Comparison of ENCODE assay signal across 9 cellular contexts in the genomic region with DNA sequence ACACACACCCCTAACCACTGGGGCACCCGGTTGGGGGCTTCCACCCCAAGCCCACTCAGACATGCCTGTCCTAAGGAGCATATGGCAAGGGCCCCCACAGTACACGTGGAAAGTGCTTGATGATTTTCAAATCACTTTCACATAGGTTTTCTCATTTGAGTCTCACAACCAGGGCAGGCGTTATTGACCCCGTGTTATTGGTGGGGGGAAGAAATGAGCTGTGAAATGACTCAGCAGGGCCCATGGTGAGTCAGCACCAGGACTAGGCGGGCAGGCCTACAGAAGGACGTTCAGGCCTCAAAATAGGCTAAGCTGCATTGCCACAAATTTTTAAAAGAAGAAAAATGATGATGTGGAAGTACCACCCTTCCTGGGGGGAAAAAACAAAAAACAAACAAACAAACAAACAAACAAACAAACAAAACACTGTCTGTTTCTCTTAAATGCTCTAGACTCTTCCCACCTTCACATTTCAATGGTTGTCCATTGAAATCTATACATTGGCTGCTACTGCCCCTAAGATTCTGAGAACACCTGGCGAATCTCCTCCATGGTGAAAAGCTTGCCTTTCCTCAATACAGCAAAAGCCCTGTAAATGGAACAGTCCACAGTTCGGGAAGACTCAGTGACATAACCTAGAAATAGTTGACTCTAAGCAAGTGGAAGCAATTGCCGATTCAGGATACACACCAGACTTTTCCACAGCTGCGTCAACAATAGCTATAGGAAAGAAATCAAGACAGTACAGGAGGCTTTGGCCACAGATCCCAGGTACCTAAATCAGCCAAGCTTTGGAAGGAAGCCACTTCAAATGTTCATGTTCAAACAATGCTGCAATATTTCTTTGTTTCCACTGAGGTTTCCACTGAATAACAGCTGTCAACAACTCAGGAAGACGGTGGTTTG.
DNase-seq lines count a peak whose midpoint lies in the region; ATAC-seq and TF ChIP-seq lines count a peak whose summit lies in the region.
"Had no signal": no experiment of that assay in that cellular context is flagged by ENCODE, and none has a peak within 500 bp of the region (broad histone marks: within the 10 kb centered on the region; RNA-seq: fewer than 3 reads in every experiment).

No MANE protein-coding gene starts in this region.

- H3K36me3 Mint-ChIP-seq in activated T-cell treated with anti-CD3 and anti-CD28 coated beads, Interleukin-2, amount 50 U/mL, for 72 hours (ENCODE audit: insufficient read depth in 2 of 2), result no peaks in the 10 kb centered on the region
- H3K36me3 Mint-ChIP-seq in naive thymus-derived CD4-positive, alpha-beta T cell, result peaks cover 0 to 4% (median 0%) of the 10 kb centered on the region in 5 donors

- 57 to 70% (median 60%) methylated on average over 11 of the region's 11 CpGs for WGBS in spleen, 5 donors

- TF ChIP-seq CTCF in GM10248 (IDR thresholded peaks at IDR 0.05; ENCODE audit: control extremely low read depth, extremely low read depth, low read depth, missing control alignments), result no peak
- TF ChIP-seq CTCF in NB4 (IDR thresholded peaks at IDR 0.05; ENCODE audit: low read depth, low read length), result no peak
- TF ChIP-seq CTCF in spleen (IDR thresholded peaks at IDR 0.05 in 8 of 11, conservative IDR thresholded peaks at IDR 0.05 in 3 of 11), result no peak

- ATAC-seq in activated T-cell treated with anti-CD3 and anti-CD28 coated beads, Interleukin-2, amount 50 U/mL, for 72 hours (replicated peaks in 1 of 2), result peak; percentile 93 to 97
- no peak for ATAC-seq in naive thymus-derived CD4-positive, alpha-beta T cell
- ATAC-seq in GM19328 (IDR thresholded peaks at IDR 0.05; ENCODE audit: unreplicated experiment), result no peak

- no peaks in the 10 kb centered on the region for H3K27me3 Mint-ChIP-seq in activated T-cell treated with anti-CD3 and anti-CD28 coated beads, Interleukin-2, amount 50 U/mL, for 72 hours (ENCODE audit: low read depth)
- H3K27me3 Mint-ChIP-seq in naive thymus-derived CD4-positive, alpha-beta T cell, result no peaks in the 10 kb centered on the region

- H3K27ac ChIP-seq in naive thymus-derived CD4-positive, alpha-beta T cell (ENCODE audit: low read depth, low read length), result no peak overlapping the region
- H3K27ac ChIP-seq in spleen, result no peak overlapping the region
- H3K27ac ChIP-seq: HL-60 had no signal

- H3K9me3 Mint-ChIP-seq in activated T-cell treated with anti-CD3 and anti-CD28 coated beads, Interleukin-2, amount 50 U/mL, for 72 hours, result no peaks in the 10 kb centered on the region
- no peaks in the 10 kb centered on the region for H3K9me3 Mint-ChIP-seq in naive thymus-derived CD4-positive, alpha-beta T cell

- no peaks in the 10 kb centered on the region for H3K27me3 ChIP-seq in naive thymus-derived CD4-positive, alpha-beta T cell (ENCODE audit: control insufficient read depth in 2 of 2, insufficient read depth in 2 of 2, low read length in 2 of 2)
- H3K27me3 ChIP-seq in HAP-1 (ENCODE audit: low read depth) (no peaks in the 10 kb centered on the region), spleen (replicated peaks in 1 of 7) (no peaks in the 10 kb centered on the region)

- TF ChIP-seq POLR2A in NB4 (IDR thresholded peaks at IDR 0.05; ENCODE audit: extremely low read depth, insufficient read length), result no peak
- no peak for TF ChIP-seq POLR2A in spleen (IDR thresholded peaks at IDR 0.05)

- H3K36me3 ChIP-seq in naive thymus-derived CD4-positive, alpha-beta T cell (ENCODE audit: control insufficient read depth in 2 of 3, insufficient read depth in 3 of 3, low read length in 3 of 3), result no peaks in the 10 kb centered on the region
- H3K36me3 ChIP-seq in HAP-1 (replicated peaks), result no peaks in the 10 kb centered on the region
- no peaks in the 10 kb centered on the region for H3K36me3 ChIP-seq in spleen

- peak; percentile 62 for DNase-seq in GM10248 (ENCODE audit: extremely low spot score)
- peak; percentile 65 for DNase-seq in NB4 (ENCODE audit: low read depth)
- peak; percentile 75 for DNase-seq in activated T-cell treated with anti-CD3 and anti-CD28 coated beads, Interleukin-2, amount 50 U/mL, for 72 hours
- peak in 2 of 9 donors; percentile 12 to 34 for DNase-seq in naive thymus-derived CD4-positive, alpha-beta T cell
- no peak for DNase-seq in putamen (ENCODE audit: low spot score)
- no peak for DNase-seq in HAP-1 (ENCODE audit: low spot score in 2 of 2)
- no peak for DNase-seq in spleen

- intact Hi-C loops in naive thymus-derived CD4-positive, alpha-beta T cell (cut with micrococcal nuclease), result loop anchor here in 1 of 2 donors (5.0 kb wide), 2 partner anchors 33 to 52 kb away; no protein-coding TSS in a partner anchor
- intact Hi-C loops in spleen (cut with DNase I; ENCODE audit: low total_unique reads), result no loop called here

- POLR2A ChIA-PET in GM10248 (lab: Yijun Ruan, JAX), result no interaction called here
- POLR2A ChIA-PET in naive thymus-derived CD4-positive, alpha-beta T cell (lab: Charles Lee), result interaction anchor here (0.6 to 0.9 kb wide), 2 partner anchors 87 to 218 kb away, joined by 3 read pairs; no protein-coding TSS in a partner anchor

- H3K4me3 Mint-ChIP-seq in activated T-cell treated with anti-CD3 and anti-CD28 coated beads, Interleukin-2, amount 50 U/mL, for 72 hours, result peak overlapping the region; percentile 49 to 60
- peak overlapping the region in 2 of 10 donors; percentile 33 to 42 for H3K4me3 Mint-ChIP-seq in naive thymus-derived CD4-positive, alpha-beta T cell

- in situ Hi-C loops in HAP-1 (cut with MboI; ENCODE audit: low sequenced_read_pairs), result no loop called here

- no peaks in the 10 kb centered on the region for H3K9me3 ChIP-seq in naive thymus-derived CD4-positive, alpha-beta T cell (ENCODE audit: control insufficient read depth in 2 of 3, low read length in 3 of 3)
- H3K9me3 ChIP-seq in HAP-1 (no peaks in the 10 kb centered on the region), spleen (no peaks in the 10 kb centered on the region)

- H3K27ac Mint-ChIP-seq in activated T-cell treated with anti-CD3 and anti-CD28 coated beads, Interleukin-2, amount 50 U/mL, for 72 hours, result no peak overlapping the region
- peak overlapping the region in 5 of 9 donors; percentile 6 to 78 (median 32) for H3K27ac Mint-ChIP-seq in naive thymus-derived CD4-positive, alpha-beta T cell

- no peak overlapping the region for H3K4me3 ChIP-seq in NB4 (ENCODE audit: low read depth, low read length)
- H3K4me3 ChIP-seq in naive thymus-derived CD4-positive, alpha-beta T cell (ENCODE audit: low read length), result no peak overlapping the region
- no peak overlapping the region for H3K4me3 ChIP-seq in HAP-1
- no peak overlapping the region for H3K4me3 ChIP-seq in spleen

- peaks cover 39% of the 10 kb centered on the region for H3K4me1 Mint-ChIP-seq in activated T-cell treated with anti-CD3 and anti-CD28 coated beads, Interleukin-2, amount 50 U/mL, for 72 hours (ENCODE audit: low read depth)
- peaks cover 11 to 60% (median 22%) of the 10 kb centered on the region in 7 donors for H3K4me1 Mint-ChIP-seq in naive thymus-derived CD4-positive, alpha-beta T cell

- H3K4me1 ChIP-seq in naive thymus-derived CD4-positive, alpha-beta T cell (ENCODE audit: control insufficient read depth in 2 of 2, insufficient read depth in 2 of 2, low read length in 2 of 2), result no peaks in the 10 kb centered on the region
- H3K4me1 ChIP-seq in HAP-1 (no peaks in the 10 kb centered on the region), spleen (peaks cover 0 to 8% (median 1%) of the 10 kb centered on the region in 6 donors)

- CTCF ChIA-PET in GM10248 (lab: Yijun Ruan, JAX), result interaction anchor here (0.8 to 2.0 kb wide), 8 partner anchors 9 to 199 kb away, joined by 3 to 5 read pairs (median 3); no protein-coding TSS in a partner anchor
- CTCF ChIA-PET in naive thymus-derived CD4-positive, alpha-beta T cell (lab: Charles Lee), result no interaction called here

Comparison
In these comparisons a context has a peak if more than half of its experiments do, and no peak if none do; other contexts are left out.
1. DNase-seq: peak in GM10248 (single experiment), NB4 (single experiment) and activated T-cell treated with anti-CD3 and anti-CD28 coated beads, Interleukin-2, amount 50 U/mL, for 72 hours (2 of 2); none in putamen (single experiment), HAP-1 (0 of 2) and spleen (single experiment).
2. ATAC-seq: peak in activated T-cell treated with anti-CD3 and anti-CD28 coated beads, Interleukin-2, amount 50 U/mL, for 72 hours (2 of 2); none in naive thymus-derived CD4-positive, alpha-beta T cell (single experiment) and GM19328 (single experiment).